In genomic region chr9:127424669-127424986, GRCh38 we compare ENCODE assay signal across 8 cellular contexts. TPM values are rescaled to one million over a fixed set of nuclear protein-coding genes. Genes with fewer than 3 reads are reported as not detected.
DNase-seq lines count a peak whose midpoint lies in the region; ATAC-seq and TF ChIP-seq lines count a peak whose summit lies in the region.

No MANE protein-coding gene starts in this region.

- peak overlapping the region; percentile 81 for H3K9ac ChIP-seq in smooth muscle cell (ENCODE audit: low read depth)

- 1% methylated on average over 13 of the region's 13 CpGs for whole genome bisulfite sequencing in smooth muscle cell (ENCODE audit: low lambda C conversion rate)

- peaks cover 59% of the 10 kb centered on the region for H3K4me1 Mint-ChIP-seq in activated T-helper 1 cell treated with anti-CD3 and anti-CD28 coated beads, Interleukin-12 subunit alpha, Interleukin-12 subunit beta, Interleukin-2, Interleukin-4 antibody, amounts not matched to agents 30 ng/mL and 10 ng/mL and 1 ng/mL, durations not matched to agents 14 hours and 24 hours and 36 hours (ENCODE audit: low read depth)

- DNase-seq in DMS79 treated with DMSO at 0.1 percent for 48 hours (lab: John Stamatoyannopoulos, UW) (peak; percentile 43), DMS79 (lab: John Stamatoyannopoulos, UW) (no peak), HT-29 (ENCODE audit: low spot score) (peak; percentile 52), right atrium auricular region (ENCODE audit: low spot score) (no peak), smooth muscle cell (lab: John Stamatoyannopoulos, UW; ENCODE audit: unreplicated experiment) (no peak), T-helper 9 cell (no peak)
- DNase-seq in activated T-helper 1 cell treated with anti-CD3 and anti-CD28 coated beads, Interleukin-12 subunit alpha, Interleukin-12 subunit beta, Interleukin-2, Interleukin-4 antibody, amounts not matched to agents 30 ng/mL and 10 ng/mL and 1 ng/mL, durations not matched to agents 14 hours and 24 hours and 36 hours (ENCODE audit: low spot score): peak; percentile 11

- H3K27ac Mint-ChIP-seq in activated T-helper 1 cell treated with anti-CD3 and anti-CD28 coated beads, Interleukin-12 subunit alpha, Interleukin-12 subunit beta, Interleukin-2, Interleukin-4 antibody, amounts not matched to agents 30 ng/mL and 10 ng/mL and 1 ng/mL, durations not matched to agents 14 hours and 24 hours and 36 hours: peak overlapping the region; percentile 97

- peaks cover 10% of the 10 kb centered on the region for H3F3A ChIP-seq in smooth muscle cell (ENCODE audit: low read depth)

- H3K4me1 ChIP-seq in right atrium auricular region (peaks cover 0 to 32% of the 10 kb centered on the region in 2 donors), smooth muscle cell (ENCODE audit: low read depth) (peaks cover 18% of the 10 kb centered on the region)

- peaks cover 63% of the 10 kb centered on the region for H3K79me2 ChIP-seq in smooth muscle cell (ENCODE audit: low read depth)

- H3K27me3 Mint-ChIP-seq in activated T-helper 1 cell treated with anti-CD3 and anti-CD28 coated beads, Interleukin-12 subunit alpha, Interleukin-12 subunit beta, Interleukin-2, Interleukin-4 antibody, amounts not matched to agents 30 ng/mL and 10 ng/mL and 1 ng/mL, durations not matched to agents 14 hours and 24 hours and 36 hours (ENCODE audit: insufficient read depth): peaks cover 3% of the 10 kb centered on the region

- H3K27ac ChIP-seq in right atrium auricular region (peak overlapping the region; percentile 86 to 88), smooth muscle cell (ENCODE audit: low read depth) (peak overlapping the region; percentile 72)

- H3K9me3 ChIP-seq in right atrium auricular region (no peaks in the 10 kb centered on the region), smooth muscle cell (replicated peaks; ENCODE audit: low read depth) (no peaks in the 10 kb centered on the region)

- no peak for ATAC-seq in GM21576 (IDR thresholded peaks at IDR 0.05; ENCODE audit: unreplicated experiment)

- no peaks in the 10 kb centered on the region for H3K27me3 ChIP-seq in right atrium auricular region
- no peaks in the 10 kb centered on the region for H3K27me3 ChIP-seq in smooth muscle cell (ENCODE audit: low read depth)

- H3K36me3 Mint-ChIP-seq in activated T-helper 1 cell treated with anti-CD3 and anti-CD28 coated beads, Interleukin-12 subunit alpha, Interleukin-12 subunit beta, Interleukin-2, Interleukin-4 antibody, amounts not matched to agents 30 ng/mL and 10 ng/mL and 1 ng/mL, durations not matched to agents 14 hours and 24 hours and 36 hours (ENCODE audit: low read depth): peaks cover 31% of the 10 kb centered on the region

- H2AFZ ChIP-seq in smooth muscle cell (ENCODE audit: low read depth): peak overlapping the region; percentile 86

- no peak for TF ChIP-seq CTCF in right atrium auricular region (IDR thresholded peaks at IDR 0.05)
- TF ChIP-seq CTCF in smooth muscle cell (IDR thresholded peaks at IDR 0.05; ENCODE audit: borderline replicate concordance, insufficient read depth, poor library complexity, severe bottlenecking): no peak

- peak overlapping the region; percentile 99 for H3K4me3 Mint-ChIP-seq in activated T-helper 1 cell treated with anti-CD3 and anti-CD28 coated beads, Interleukin-12 subunit alpha, Interleukin-12 subunit beta, Interleukin-2, Interleukin-4 antibody, amounts not matched to agents 30 ng/mL and 10 ng/mL and 1 ng/mL, durations not matched to agents 14 hours and 24 hours and 36 hours

- H3K9me3 Mint-ChIP-seq in activated T-helper 1 cell treated with anti-CD3 and anti-CD28 coated beads, Interleukin-12 subunit alpha, Interleukin-12 subunit beta, Interleukin-2, Interleukin-4 antibody, amounts not matched to agents 30 ng/mL and 10 ng/mL and 1 ng/mL, durations not matched to agents 14 hours and 24 hours and 36 hours: no peaks in the 10 kb centered on the region

- H3K36me3 ChIP-seq in right atrium auricular region (peaks cover 11% of the 10 kb centered on the region), smooth muscle cell (ENCODE audit: low read depth) (no peaks in the 10 kb centered on the region)

- intact Hi-C loops in activated T-helper 1 cell treated with anti-CD3 and anti-CD28 coated beads, Interleukin-12 subunit alpha, Interleukin-12 subunit beta, Interleukin-2, Interleukin-4 antibody, amounts not matched to agents 30 ng/mL and 10 ng/mL and 1 ng/mL, durations not matched to agents 14 hours and 24 hours and 36 hours (cut with micrococcal nuclease): loop anchor here (1.0 to 10.0 kb wide), 6 partner anchors 27 to 440 kb away; partner anchors contain the start of genes LRSAM1, RPL12 and SH2D3C

- peaks cover 26% of the 10 kb centered on the region for H4K20me1 ChIP-seq in smooth muscle cell (ENCODE audit: low read depth)

- H3K4me2 ChIP-seq in smooth muscle cell: peak overlapping the region; percentile 87

- peak overlapping the region; percentile 73 to 89 for H3K4me3 ChIP-seq in right atrium auricular region
- peak overlapping the region; percentile 77 for H3K4me3 ChIP-seq in smooth muscle cell

RNA-seq across cellular contexts. Expression of gene ZNF79, which starts 0.4 kb away (rescaled TPM):
- 5.6 and 9.3 TPM in 2 replicates for total RNA-seq in HT-29 (2014; rRNA removed; shearing (Covaris generic))
- total RNA-seq in activated T-helper 1 cell treated with anti-CD3 and anti-CD28 coated beads, Interleukin-12 subunit alpha, Interleukin-12 subunit beta, Interleukin-2, Interleukin-4 antibody, amounts not matched to agents 30 ng/mL and 10 ng/mL and 1 ng/mL, durations not matched to agents 14 hours and 24 hours and 36 hours: 21.7 and 23.1 TPM in 2 replicates
- total RNA-seq in right atrium auricular region: 1 to 10 TPM; 5.7 TPM
- total RNA-seq in smooth muscle cell: 6.6 and 8.6 TPM in 2 replicates
- polyA plus RNA-seq in smooth muscle cell: 4.3 and 4.9 TPM in 2 replicates

RNA-seq across cellular contexts. Expression of gene RPL12, which starts 26.6 kb away (rescaled TPM):
- 1,249 and 1,284 TPM in 2 replicates for total RNA-seq in HT-29 (2014; rRNA removed; shearing (Covaris generic))
- total RNA-seq in activated T-helper 1 cell treated with anti-CD3 and anti-CD28 coated beads, Interleukin-12 subunit alpha, Interleukin-12 subunit beta, Interleukin-2, Interleukin-4 antibody, amounts not matched to agents 30 ng/mL and 10 ng/mL and 1 ng/mL, durations not matched to agents 14 hours and 24 hours and 36 hours: 1,157 and 1,162 TPM in 2 replicates
- 1,000 to 10,000 TPM in 1 of 2 donors, 100 to 1,000 TPM in 1; 623 to 1,266 TPM for total RNA-seq in right atrium auricular region
- 1,296 and 1,445 TPM in 2 replicates for total RNA-seq in smooth muscle cell
- 371 and 424 TPM in 2 replicates for polyA plus RNA-seq in smooth muscle cell

RNA-seq across cellular contexts. Expression of gene LRSAM1, which starts 26.7 kb away (rescaled TPM):
- 14.9 and 20.6 TPM in 2 replicates for total RNA-seq in HT-29 (2014; rRNA removed; shearing (Covaris generic))
- total RNA-seq in activated T-helper 1 cell treated with anti-CD3 and anti-CD28 coated beads, Interleukin-12 subunit alpha, Interleukin-12 subunit beta, Interleukin-2, Interleukin-4 antibody, amounts not matched to agents 30 ng/mL and 10 ng/mL and 1 ng/mL, durations not matched to agents 14 hours and 24 hours and 36 hours: 23.8 and 25.8 TPM in 2 replicates
- total RNA-seq in right atrium auricular region: 10 to 100 TPM; 12.0 to 23.1 TPM
- 10.5 and 15.3 TPM in 2 replicates for total RNA-seq in smooth muscle cell
- 27.0 and 28.7 TPM in 2 replicates for polyA plus RNA-seq in smooth muscle cell

RNA-seq across cellular contexts. Expression of gene SLC2A8, which starts 27.7 kb away (rescaled TPM):
- 36.2 and 37.5 TPM in 2 replicates for total RNA-seq in HT-29 (2014; rRNA removed; shearing (Covaris generic))
- 10.4 and 11.6 TPM in 2 replicates for total RNA-seq in activated T-helper 1 cell treated with anti-CD3 and anti-CD28 coated beads, Interleukin-12 subunit alpha, Interleukin-12 subunit beta, Interleukin-2, Interleukin-4 antibody, amounts not matched to agents 30 ng/mL and 10 ng/mL and 1 ng/mL, durations not matched to agents 14 hours and 24 hours and 36 hours
- total RNA-seq in right atrium auricular region: 10 to 100 TPM; 19.2 to 19.8 TPM
- total RNA-seq in smooth muscle cell: 8.7 and 16.9 TPM in 2 replicates
- 27.7 and 36.6 TPM in 2 replicates for polyA plus RNA-seq in smooth muscle cell

Comparison
In these comparisons a context has a peak if more than half of its experiments do, and no peak if none do; other contexts are left out.
1. DNase-seq: peak in DMS79 treated with DMSO at 0.1 percent for 48 hours (single experiment), HT-29 (single experiment) and activated T-helper 1 cell treated with anti-CD3 and anti-CD28 coated beads, Interleukin-12 subunit alpha, Interleukin-12 subunit beta, Interleukin-2, Interleukin-4 antibody, amounts not matched to agents 30 ng/mL and 10 ng/mL and 1 ng/mL, durations not matched to agents 14 hours and 24 hours and 36 hours (single experiment); none in DMS79 (single experiment), right atrium auricular region (single experiment), smooth muscle cell (single experiment) and T-helper 9 cell (single experiment).